Comparison of ENCODE assay signal across 8 cellular contexts in genomic region chr20:3172126-3172932, GRCh38. TPM values are rescaled to one million over a fixed set of nuclear protein-coding genes. Genes with fewer than 3 reads are reported as not detected.
A peak's percentile ranks its signal among the peaks of the same experiment; 100 is the strongest.
DNase-seq lines count a peak whose midpoint lies in the region; ATAC-seq and TF ChIP-seq lines count a peak whose summit lies in the region.

No MANE protein-coding gene starts in this region.

- no peaks in the 10 kb centered on the region for H3K4me1 ChIP-seq in BE2C
- H3K4me1 ChIP-seq in neural progenitor cell, result peaks cover 23% of the 10 kb centered on the region

- TF ChIP-seq CTCF in BE2C (IDR thresholded peaks at IDR 0.05; ENCODE audit: low read depth, low read length) (no peak), LNCaP clone FGC (IDR thresholded peaks at IDR 0.05; ENCODE audit: control insufficient read depth, extremely low read depth, insufficient read depth) (no peak), dorsolateral prefrontal cortex (IDR thresholded peaks at IDR 0.05 in 54 of 56, conservative IDR thresholded peaks at IDR 0.05 in 2 of 56; ENCODE audit: low read depth in 1 of 56, partially characterized antibody in 56 of 56) (no peak), neural progenitor cell (IDR thresholded peaks at IDR 0.05) (no peak), GM20000 (IDR thresholded peaks at IDR 0.05; ENCODE audit: extremely low read depth, missing control alignments) (no peak)

- H3K4me3 ChIP-seq in BE2C (ENCODE audit: low read depth, low read length) (peak overlapping the region; percentile 75), LNCaP clone FGC (ENCODE audit: low read depth, low read length) (peak overlapping the region; percentile 88), dorsolateral prefrontal cortex (peak overlapping the region; percentile 68 to 100 (median 93)), neural progenitor cell (peak overlapping the region; percentile 96)

- no peaks in the 10 kb centered on the region for H3K9me3 Mint-ChIP-seq in neural progenitor cell

- no peak for DNase-seq in BE2C
- DNase-seq in LNCaP clone FGC (ENCODE audit: low read depth), result no peak
- no peak for DNase-seq in dorsolateral prefrontal cortex
- no peak for DNase-seq in neural progenitor cell (ENCODE audit: low spot score)
- DNase-seq in GM20000 (ENCODE audit: low spot score), result no peak
- DNase-seq in DMS 273 treated with DMSO at 0.1 percent for 48 hours (lab: John Stamatoyannopoulos, UW), result no peak
- no peak for DNase-seq in SKM-1 (lab: John Stamatoyannopoulos, UW; ENCODE audit: unreplicated experiment)

- no peak overlapping the region for H3K9ac ChIP-seq in neural progenitor cell

- peaks cover 21% of the 10 kb centered on the region for H3K27me3 Mint-ChIP-seq in neural progenitor cell (ENCODE audit: insufficient read depth, low read depth)

- no peaks in the 10 kb centered on the region for H3K36me3 Mint-ChIP-seq in neural progenitor cell

- peak overlapping the region; percentile 44 for H3K27ac Mint-ChIP-seq in neural progenitor cell

- H3K27me3 ChIP-seq in BE2C, result peaks cover 15% of the 10 kb centered on the region; the same call in 1 of the 2 replicates
- H3K27me3 ChIP-seq in dorsolateral prefrontal cortex, result no peaks in the 10 kb centered on the region
- H3K27me3 ChIP-seq in neural progenitor cell, result peaks cover 22% of the 10 kb centered on the region

- H2AFZ ChIP-seq in neural progenitor cell (replicated peaks), result peak overlapping the region; percentile 95

- ATAC-seq in GM21528 (IDR thresholded peaks at IDR 0.05; ENCODE audit: low FRiP score, unreplicated experiment), result no peak

- H3K79me2 ChIP-seq in neural progenitor cell (ENCODE audit: low read depth), result peaks cover 10% of the 10 kb centered on the region

- H3K9me3 ChIP-seq in BE2C (no peaks in the 10 kb centered on the region), neural progenitor cell (ENCODE audit: low read depth) (no peaks in the 10 kb centered on the region)

- intact Hi-C loops in dorsolateral prefrontal cortex (cut with DNase I), result loop anchor here in 1 of 2 donors (1.0 kb wide), 1 partner anchor 11 kb away; no protein-coding TSS in a partner anchor

- peak overlapping the region; percentile 88 for H3K4me2 ChIP-seq in neural progenitor cell

- H3K4me3 Mint-ChIP-seq in neural progenitor cell, result peak overlapping the region; percentile 88

- peak overlapping the region in 56 of 59 donors; percentile 38 to 96 (median 86) for H3K27ac ChIP-seq in dorsolateral prefrontal cortex
- no peak overlapping the region for H3K27ac ChIP-seq in neural progenitor cell

- H3K4me1 Mint-ChIP-seq in neural progenitor cell, result peaks cover 22% of the 10 kb centered on the region

- H3F3A ChIP-seq in neural progenitor cell (ENCODE audit: low read depth), result peaks cover 21% of the 10 kb centered on the region

- H4K20me1 ChIP-seq in neural progenitor cell (ENCODE audit: low read depth), result peaks cover 16% of the 10 kb centered on the region

- H3K36me3 ChIP-seq in BE2C (no peaks in the 10 kb centered on the region), neural progenitor cell (no peaks in the 10 kb centered on the region)

RNA-seq across cellular contexts. Expression of gene LZTS3, which starts 1.0 kb away (rescaled TPM):
- polyA plus RNA-seq in BE2C (2012; ENCODE audit: insufficient read depth, insufficient read length, low read depth), result 2.3 TPM
- total RNA-seq in dorsolateral prefrontal cortex (100 to 1,000 TPM in 117 of 120 experiments, 10 to 100 TPM in 3; 55.7 to 232 (median 165) TPM), neural progenitor cell (ENCODE audit: low replicate concordance) (3.7 and 12.5 TPM in 2 replicates)

RNA-seq across cellular contexts. Expression of gene FASTKD5, which starts 12.7 kb away (rescaled TPM):
- polyA plus RNA-seq in BE2C (2012; ENCODE audit: insufficient read depth, insufficient read length, low read depth), result 25.0 TPM
- total RNA-seq in dorsolateral prefrontal cortex (10 to 100 TPM; 10.4 to 25.9 (median 18.3) TPM), neural progenitor cell (ENCODE audit: low replicate concordance) (13.2 and 17.7 TPM in 2 replicates)

RNA-seq across cellular contexts. Expression of gene UBOX5, which starts 12.7 kb away (rescaled TPM):
- polyA plus RNA-seq in BE2C (2012; ENCODE audit: insufficient read depth, insufficient read length, low read depth), result 8.9 TPM
- 10 to 100 TPM in 52 of 120 experiments, 1 to 10 TPM in 68; 6.1 to 13.0 (median 9.5) TPM for total RNA-seq in dorsolateral prefrontal cortex
- 3.7 and 6.2 TPM in 2 replicates for total RNA-seq in neural progenitor cell (ENCODE audit: low replicate concordance)

RNA-seq across cellular contexts. Expression of gene DDRGK1, which starts 32.2 kb away (rescaled TPM):
- polyA plus RNA-seq in BE2C (2012; ENCODE audit: insufficient read depth, insufficient read length, low read depth), result 116 TPM
- total RNA-seq in dorsolateral prefrontal cortex (100 to 1,000 TPM in 119 of 120 experiments, 10 to 100 TPM in 1; 98.5 to 184 (median 132) TPM), neural progenitor cell (ENCODE audit: low replicate concordance) (27.9 and 58.4 TPM in 2 replicates)

RNA-seq across cellular contexts. Expression of gene ITPA, which starts 37.0 kb away (rescaled TPM):
- polyA plus RNA-seq in BE2C (2012; ENCODE audit: insufficient read depth, insufficient read length, low read depth), result 151 TPM
- 10 to 100 TPM; 18.3 to 51.4 (median 33.9) TPM for total RNA-seq in dorsolateral prefrontal cortex
- 18.2 and 27.7 TPM in 2 replicates for total RNA-seq in neural progenitor cell (ENCODE audit: low replicate concordance)
